Comparison of ENCODE assay signal across 21 cellular contexts in the genomic region with DNA sequence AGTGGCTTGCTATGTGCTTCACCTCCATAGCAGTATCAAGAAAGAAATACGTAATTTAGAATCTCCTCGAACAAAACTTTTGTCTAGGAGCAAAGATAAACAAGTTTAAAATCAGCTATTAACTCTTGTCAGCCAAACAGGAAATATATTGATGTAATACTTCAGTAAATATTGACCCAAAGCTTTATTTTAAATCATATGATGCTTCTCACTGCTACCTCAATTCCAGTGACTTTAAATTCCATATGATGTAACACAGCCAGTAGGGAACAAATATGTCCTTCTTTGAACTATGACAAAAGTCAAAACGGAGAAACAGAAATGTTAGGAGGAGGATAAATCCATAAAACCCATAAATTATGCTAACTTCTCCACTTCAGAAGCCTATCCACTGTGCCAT. TPM values are rescaled to one million over a fixed set of nuclear protein-coding genes. Genes with fewer than 3 reads are reported as not detected.
DNase-seq lines count a peak whose midpoint lies in the region; ATAC-seq and TF ChIP-seq lines count a peak whose summit lies in the region.
"Had no signal": no experiment of that assay in that cellular context is flagged by ENCODE, and none has a peak within 500 bp of the region (broad histone marks: within the 10 kb centered on the region; RNA-seq: fewer than 3 reads in every experiment).

No MANE protein-coding gene starts in this region.

- ATAC-seq in left colon (peak; percentile 25), HG03457 (IDR thresholded peaks at IDR 0.05; ENCODE audit: unreplicated experiment) (no peak)
- ATAC-seq: Panc1 had no signal

- no peak overlapping the region for H3K27ac ChIP-seq in effector memory CD4-positive, alpha-beta T cell (ENCODE audit: insufficient read depth, low read length, poor library complexity, severe bottlenecking)
- H3K27ac ChIP-seq: GM23248, SK-N-MC had no signal

- peaks cover 14% of the 10 kb centered on the region for H3K36me3 Mint-ChIP-seq in activated naive CD4-positive, alpha-beta T cell treated with anti-CD3 and anti-CD28 coated beads, Interleukin-2, amount 50 U/mL, for 24 hours

- H2AFZ ChIP-seq in Loucy (ENCODE audit: low read length) = no peak overlapping the region
- H2AFZ ChIP-seq: GM23248 had no signal

- H3K4me1 ChIP-seq in Loucy (ENCODE audit: insufficient read depth, low read length, poor library complexity, severe bottlenecking) = peaks cover 54% of the 10 kb centered on the region
- no peaks in the 10 kb centered on the region for H3K4me1 ChIP-seq in effector memory CD4-positive, alpha-beta T cell (ENCODE audit: control insufficient read depth, insufficient read depth, low read length, poor library complexity, severe bottlenecking)

- no peak overlapping the region for H3K9ac ChIP-seq in Loucy (ENCODE audit: low read depth, low read length, poor library complexity, severe bottlenecking)
- H3K9ac ChIP-seq: GM23248 had no signal

- no peaks in the 10 kb centered on the region for H3K27me3 ChIP-seq in Loucy (ENCODE audit: insufficient read depth, low read length, poor library complexity, severe bottlenecking)
- no peaks in the 10 kb centered on the region for H3K27me3 ChIP-seq in effector memory CD4-positive, alpha-beta T cell (replicated peaks; ENCODE audit: control insufficient read depth, insufficient read depth, low read length, poor library complexity, severe bottlenecking)

- peak overlapping the region; percentile 95 for H3K4me2 ChIP-seq in Loucy (ENCODE audit: low read depth, low read length, poor library complexity, severe bottlenecking)

- peak overlapping the region; percentile 5 for H3K27ac Mint-ChIP-seq in activated naive CD4-positive, alpha-beta T cell treated with anti-CD3 and anti-CD28 coated beads, Interleukin-2, amount 50 U/mL, for 24 hours

- peaks cover 46% of the 10 kb centered on the region for H4K20me1 ChIP-seq in Loucy (ENCODE audit: insufficient read depth, low read length, poor library complexity, severe bottlenecking)

- no peaks in the 10 kb centered on the region for H3K9me3 Mint-ChIP-seq in activated naive CD4-positive, alpha-beta T cell treated with anti-CD3 and anti-CD28 coated beads, Interleukin-2, amount 50 U/mL, for 24 hours

- H3K79me2 ChIP-seq in Loucy (ENCODE audit: insufficient read depth, low read length) = peaks cover 52% of the 10 kb centered on the region

- H3K4me1 Mint-ChIP-seq in activated naive CD4-positive, alpha-beta T cell treated with anti-CD3 and anti-CD28 coated beads, Interleukin-2, amount 50 U/mL, for 24 hours = peaks cover 53% of the 10 kb centered on the region

- H3K36me3 ChIP-seq in Loucy (ENCODE audit: insufficient read depth, low read length) = peaks cover 5% of the 10 kb centered on the region; the same call in 1 of the 2 replicates
- H3K36me3 ChIP-seq in effector memory CD4-positive, alpha-beta T cell (ENCODE audit: control insufficient read depth, insufficient read depth, low read length) = peaks cover 21% of the 10 kb centered on the region

- no peak overlapping the region for H3K4me3 ChIP-seq in Loucy (ENCODE audit: low read length, poor library complexity, severe bottlenecking)
- no peak overlapping the region for H3K4me3 ChIP-seq in effector memory CD4-positive, alpha-beta T cell (ENCODE audit: insufficient read depth, low read depth, low read length, poor library complexity, severe bottlenecking)
- H3K4me3 ChIP-seq: GM23248, SK-N-MC had no signal

- no peaks in the 10 kb centered on the region for H3K9me3 ChIP-seq in Loucy (ENCODE audit: insufficient read depth, low read depth, low read length)
- H3K9me3 ChIP-seq in effector memory CD4-positive, alpha-beta T cell (ENCODE audit: control insufficient read depth, low read length) = no peaks in the 10 kb centered on the region

- H3K4me3 Mint-ChIP-seq in activated naive CD4-positive, alpha-beta T cell treated with anti-CD3 and anti-CD28 coated beads, Interleukin-2, amount 50 U/mL, for 24 hours = no peak overlapping the region

- intact Hi-C loops in left colon (cut with DNase I, micrococcal nuclease) = no loop called here

- no peaks in the 10 kb centered on the region for H3K9me2 ChIP-seq in Loucy (replicated peaks; ENCODE audit: low read depth, low read length)

- H3K27me3 Mint-ChIP-seq in activated naive CD4-positive, alpha-beta T cell treated with anti-CD3 and anti-CD28 coated beads, Interleukin-2, amount 50 U/mL, for 24 hours = no peaks in the 10 kb centered on the region

- no peak for TF ChIP-seq CTCF in Loucy (conservative IDR thresholded peaks at IDR 0.05; ENCODE audit: low read length)

- no peak for DNase-seq in activated naive CD4-positive, alpha-beta T cell treated with anti-CD3 and anti-CD28 coated beads, Interleukin-2, amount 50 U/mL, for 16 hours
- no peak for DNase-seq in left colon
- no peak for DNase-seq in activated gamma-delta T cell treated with Interleukin-2 at 50 U/mL for 16 hours
- DNase-seq in effector memory CD4-positive, alpha-beta T cell = no peak
- DNase-seq: 8988T, DMS153, GM23248, H7, IMR-90, KG1, MV-4-11, NCI-H1105 treated with DMSO at 0.1 percent for 48 hours, NCI-H146, NCI-H2029, NCI-H446 treated with DMSO at 0.1 percent for 48 hours, SIG-M5 had no signal

- H3F3A ChIP-seq in Loucy (ENCODE audit: low read depth) = no peaks in the 10 kb centered on the region

RNA-seq across cellular contexts. Expression of a gene that starts 7.2 kb away (rescaled TPM):
- total RNA-seq in left colon = 10 to 100 TPM; 72.3 to 74.2 TPM

RNA-seq across cellular contexts. Expression of a gene that starts 53.3 kb away (rescaled TPM):
- total RNA-seq in left colon = 100 to 1,000 TPM; 173 to 190 TPM
